In the genomic region with DNA sequence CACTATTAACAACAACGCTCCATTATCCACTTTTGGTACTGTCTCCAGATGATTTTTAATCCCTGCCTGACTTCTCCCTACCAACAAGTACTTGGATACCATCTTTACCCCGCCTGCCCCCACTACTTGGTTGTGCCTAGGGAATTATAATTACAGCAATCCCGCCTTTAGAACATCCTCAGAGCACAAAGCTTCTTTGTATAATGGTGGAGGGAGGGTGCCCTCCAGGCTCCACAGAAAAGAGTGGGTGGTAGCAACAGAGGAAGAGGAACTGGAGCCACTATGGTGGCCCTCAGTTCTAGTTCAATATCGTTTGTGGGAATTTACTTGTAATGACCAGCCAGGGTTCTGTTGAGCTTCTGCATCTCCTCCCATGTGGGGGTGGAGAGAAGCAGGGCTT, we compare ENCODE assay signal across 18 cellular contexts.
DNase-seq lines count a peak whose midpoint lies in the region; ATAC-seq, FAIRE-seq and TF ChIP-seq lines count a peak whose summit lies in the region.
"Had no signal": no experiment of that assay in that cellular context is flagged by ENCODE, and none has a peak within 500 bp of the region (broad histone marks: within the 10 kb centered on the region; RNA-seq: fewer than 3 reads in every experiment).

No MANE protein-coding gene starts in this region.

- H4K20me1 ChIP-seq in H9 (ENCODE audit: control insufficient read depth, insufficient read depth, insufficient read length): no peaks in the 10 kb centered on the region

- H3K27ac ChIP-seq in H9 (ENCODE audit: insufficient read length, low read depth, low read length): no peak overlapping the region
- H3K27ac ChIP-seq in angular gyrus (ENCODE audit: low read depth, low read length): peak overlapping the region; percentile 47
- H3K27ac ChIP-seq: epithelial cell of prostate, sigmoid colon, VCaP had no signal

- FAIRE-seq in GM12892 (lab: Jason Lieb, UNC): no peak
- FAIRE-seq: H54 had no signal

- H3K18ac ChIP-seq in H9 (ENCODE audit: insufficient read length, low read depth, low read length): no peak overlapping the region

- no peak overlapping the region for H2BK120ac ChIP-seq in H9 (ENCODE audit: low read depth, low read length, poor library complexity, severe bottlenecking)

- H3K14ac ChIP-seq in H9 (ENCODE audit: insufficient read depth, low read length): no peak overlapping the region

- no peaks in the 10 kb centered on the region for H3K27me3 ChIP-seq in H9 (ENCODE audit: insufficient read depth, low read length)
- H3K27me3 ChIP-seq: sigmoid colon had no signal

- no peak overlapping the region for H3K4me2 ChIP-seq in H9 (ENCODE audit: insufficient read depth, insufficient read length, low read length)

- H3K4me3 Mint-ChIP-seq in H9: no peak overlapping the region; a peak in 1 of 5 replicates
- no peak overlapping the region for H3K4me3 Mint-ChIP-seq in naive thymus-derived CD8-positive, alpha-beta T cell
- H3K4me3 Mint-ChIP-seq: activated naive CD4-positive, alpha-beta T cell treated with anti-CD3 and anti-CD28 coated beads, Interleukin-2, amount 10 ng/mL, durations not matched to agents 7 days and 5 days; stimulated activated memory B cell treated with anti-CD40 and anti-IgM and Interleukin-4, amounts not matched to agents 10 μg/mL and 1 μg/mL and 100 μg/mL, for 72 hours had no signal

- 100% methylated on average over 1 of the region's 4 CpGs for WGBS in H9 (ENCODE audit: extremely low coverage, insufficient read length, low lambda C conversion rate)

- H3K56ac ChIP-seq in H9 (ENCODE audit: insufficient read length, low read depth, low read length): no peak overlapping the region

- peak overlapping the region; percentile 6 to 59 (median 14); a peak in 4 of 7 replicates for H3K27ac Mint-ChIP-seq in H9
- H3K27ac Mint-ChIP-seq in naive thymus-derived CD8-positive, alpha-beta T cell: peak overlapping the region in 7 of 10 donors; percentile 3 to 60 (median 38)
- H3K27ac Mint-ChIP-seq: activated naive CD4-positive, alpha-beta T cell treated with anti-CD3 and anti-CD28 coated beads, Interleukin-2, amount 10 ng/mL, durations not matched to agents 7 days and 5 days; stimulated activated memory B cell treated with anti-CD40 and anti-IgM and Interleukin-4, amounts not matched to agents 10 μg/mL and 1 μg/mL and 100 μg/mL, for 72 hours had no signal

- no peaks in the 10 kb centered on the region for H3K23me2 ChIP-seq in H9 (ENCODE audit: insufficient read length, low read depth, low read length, poor library complexity, severe bottlenecking)

- peaks cover 5% of the 10 kb centered on the region for H3K79me1 ChIP-seq in H9 (ENCODE audit: insufficient read depth, low read depth, low read length, poor library complexity, severe bottlenecking)

- no peak overlapping the region for H2BK5ac ChIP-seq in H9 (ENCODE audit: insufficient read length, low read length)

- no peak overlapping the region for H2BK12ac ChIP-seq in H9 (ENCODE audit: insufficient read length, low read depth, low read length)

- H3T11ph ChIP-seq in H9 (ENCODE audit: low read length): no peak overlapping the region

- H2BK15ac ChIP-seq in H9 (ENCODE audit: low read depth, low read length): no peak overlapping the region

- no peak overlapping the region for H4K8ac ChIP-seq in H9 (replicated peaks; ENCODE audit: insufficient read length, low read depth, low read length)

- no peak for TF ChIP-seq CTCF in H9 (conservative IDR thresholded peaks at IDR 0.05)

- DNase-seq in CD1c-positive myeloid dendritic cell (ENCODE audit: extremely low spot score): peak; percentile 71
- no peak for DNase-seq in H9
- DNase-seq in naive thymus-derived CD8-positive, alpha-beta T cell: no peak
- no peak for DNase-seq in GM12892 (ENCODE audit: insufficient read length)
- no peak for DNase-seq in GM19238 (ENCODE audit: insufficient read length, low spot score)
- DNase-seq: activated naive CD4-positive, alpha-beta T cell treated with anti-CD3 and anti-CD28 coated beads, Interleukin-2, amount 10 ng/mL, durations not matched to agents 7 days and 5 days; central memory CD4-positive, alpha-beta T cell; NCI-H2081 treated with DMSO at 0.1 percent for 48 hours; sigmoid colon; stimulated activated CD4-positive, alpha-beta T cell treated with anti-CD3 and anti-CD28 coated beads, Interleukin-4, amount 100 ng/mL, for 4 hours had no signal

- no peak overlapping the region for H4K91ac ChIP-seq in H9 (ENCODE audit: insufficient read length, low read depth, low read length)

- H2AFZ ChIP-seq in H9 (ENCODE audit: low read length): no peak overlapping the region

- no peak for ATAC-seq in naive thymus-derived CD8-positive, alpha-beta T cell
- ATAC-seq in HG03378 (IDR thresholded peaks at IDR 0.05; ENCODE audit: unreplicated experiment) (no peak), GM19452 (IDR thresholded peaks at IDR 0.05; ENCODE audit: unreplicated experiment) (no peak)
- ATAC-seq: SK-N-SH treated with all-trans-retinoic acid at 6 μM for 48 hours; stimulated activated memory B cell treated with anti-CD40 and anti-IgM and Interleukin-4, amounts not matched to agents 10 μg/mL and 1 μg/mL and 100 μg/mL, for 72 hours had no signal

- H3K9ac ChIP-seq in H9 (ENCODE audit: extremely low read depth, insufficient read length, low read length): no peak overlapping the region

- no peaks in the 10 kb centered on the region for H3K27me3 Mint-ChIP-seq in H9 (ENCODE audit: low read depth)
- H3K27me3 Mint-ChIP-seq in naive thymus-derived CD8-positive, alpha-beta T cell: no peaks in the 10 kb centered on the region
- H3K27me3 Mint-ChIP-seq: activated naive CD4-positive, alpha-beta T cell treated with anti-CD3 and anti-CD28 coated beads, Interleukin-2, amount 10 ng/mL, durations not matched to agents 7 days and 5 days; stimulated activated memory B cell treated with anti-CD40 and anti-IgM and Interleukin-4, amounts not matched to agents 10 μg/mL and 1 μg/mL and 100 μg/mL, for 72 hours had no signal

- H3K79me2 ChIP-seq in H9 (ENCODE audit: insufficient read depth, low read length): peaks cover 32% of the 10 kb centered on the region

- H3K36me3 Mint-ChIP-seq in H9 (ENCODE audit: insufficient read depth in 1 of 3, low read depth in 3 of 3): peaks cover 0 to 13% (median 3%) of the 10 kb centered on the region in 3 experiments; a peak in 5 of 7 replicates
- peaks cover 0 to 7% (median 0%) of the 10 kb centered on the region in 3 donors for H3K36me3 Mint-ChIP-seq in naive thymus-derived CD8-positive, alpha-beta T cell
- H3K36me3 Mint-ChIP-seq: activated naive CD4-positive, alpha-beta T cell treated with anti-CD3 and anti-CD28 coated beads, Interleukin-2, amount 10 ng/mL, durations not matched to agents 7 days and 5 days; stimulated activated memory B cell treated with anti-CD40 and anti-IgM and Interleukin-4, amounts not matched to agents 10 μg/mL and 1 μg/mL and 100 μg/mL, for 72 hours had no signal

- TF ChIP-seq POLR2A in GM12892 (IDR thresholded peaks at IDR 0.05; ENCODE audit: low read depth, low read length): no peak

- H2AK5ac ChIP-seq in H9 (ENCODE audit: insufficient read length, low read length): no peak overlapping the region

- H3K9me3 ChIP-seq in H9 (ENCODE audit: control insufficient read depth, low read depth, low read length): no peaks in the 10 kb centered on the region
- H3K9me3 ChIP-seq: sigmoid colon had no signal

- H2BK20ac ChIP-seq in H9 (ENCODE audit: low read depth, low read length, poor library complexity, severe bottlenecking): no peak overlapping the region

- H3K4me1 ChIP-seq in H9 (ENCODE audit: insufficient read depth, low read length): peaks cover 7% of the 10 kb centered on the region; the same call in 1 of the 2 replicates

- no peaks in the 10 kb centered on the region for H3K9me3 Mint-ChIP-seq in H9
- no peaks in the 10 kb centered on the region for H3K9me3 Mint-ChIP-seq in naive thymus-derived CD8-positive, alpha-beta T cell
- H3K9me3 Mint-ChIP-seq: activated naive CD4-positive, alpha-beta T cell treated with anti-CD3 and anti-CD28 coated beads, Interleukin-2, amount 10 ng/mL, durations not matched to agents 7 days and 5 days; stimulated activated memory B cell treated with anti-CD40 and anti-IgM and Interleukin-4, amounts not matched to agents 10 μg/mL and 1 μg/mL and 100 μg/mL, for 72 hours had no signal

- H3K4ac ChIP-seq in H9 (ENCODE audit: low read depth, low read length): no peak overlapping the region

- H4K5ac ChIP-seq in H9 (ENCODE audit: insufficient read length, low read depth, low read length): no peak overlapping the region

- H3K4me1 Mint-ChIP-seq in H9: peaks cover 36 to 41% of the 10 kb centered on the region in 2 experiments
- H3K4me1 Mint-ChIP-seq in naive thymus-derived CD8-positive, alpha-beta T cell: peaks cover 14 to 49% (median 43%) of the 10 kb centered on the region in 4 donors

- no peak overlapping the region for H3K23ac ChIP-seq in H9 (ENCODE audit: insufficient read length, low read depth, low read length)

- POLR2A ChIA-PET in naive thymus-derived CD8-positive, alpha-beta T cell (lab: Charles Lee): interaction anchor here (1.5 to 2.5 kb wide), 2 partner anchors 8 to 19 kb away, joined by 8 to 11 read pairs; no protein-coding TSS in a partner anchor
